4 cellular contexts compared by ENCODE assay signal in the genomic region with DNA sequence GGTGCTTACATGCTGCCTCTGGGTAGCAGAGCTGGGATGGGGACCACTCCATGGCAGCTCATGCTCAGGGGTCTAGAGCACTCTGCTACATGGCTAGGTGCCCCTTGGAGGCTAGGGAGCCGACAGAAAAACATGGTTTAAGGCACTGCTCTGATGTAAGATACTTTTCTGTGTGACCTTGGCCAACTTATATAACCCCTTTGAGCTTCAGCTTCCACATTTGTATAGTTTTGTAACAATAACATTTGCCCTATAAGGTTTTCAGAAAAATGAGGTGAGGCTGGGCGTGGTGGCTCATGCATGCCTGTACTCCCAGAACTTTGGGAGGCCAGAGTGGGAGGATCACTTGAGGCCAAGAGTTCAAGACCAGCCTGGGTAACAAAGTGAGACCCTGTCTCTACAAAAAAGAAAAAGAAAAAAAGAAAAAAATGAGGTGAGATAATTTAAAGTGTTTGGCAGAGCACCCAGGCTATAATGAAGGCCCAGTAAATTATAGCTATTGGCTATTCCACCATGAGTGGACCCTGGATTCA.
"Had no signal": no experiment of that assay in that cellular context is flagged by ENCODE, and none has a peak within 500 bp of the region (broad histone marks: within the 10 kb centered on the region; RNA-seq: fewer than 3 reads in every experiment).

No MANE protein-coding gene starts in this region.

- H3K36me3 Mint-ChIP-seq: IgD-negative memory B cell had no signal

- H3K4me1 Mint-ChIP-seq: GM23338, H9, IgD-negative memory B cell had no signal

- ATAC-seq: GM23338 had no signal

- H3K9me3 Mint-ChIP-seq: GM23338, H9, IgD-negative memory B cell had no signal

- DNase-seq: H9, HCEC 1CT had no signal

- H3K4me3 Mint-ChIP-seq: GM23338, H9, IgD-negative memory B cell had no signal

- H3K27ac Mint-ChIP-seq: GM23338, H9, IgD-negative memory B cell had no signal
